ENCODE assay signal across 25 cellular contexts in the genomic region with DNA sequence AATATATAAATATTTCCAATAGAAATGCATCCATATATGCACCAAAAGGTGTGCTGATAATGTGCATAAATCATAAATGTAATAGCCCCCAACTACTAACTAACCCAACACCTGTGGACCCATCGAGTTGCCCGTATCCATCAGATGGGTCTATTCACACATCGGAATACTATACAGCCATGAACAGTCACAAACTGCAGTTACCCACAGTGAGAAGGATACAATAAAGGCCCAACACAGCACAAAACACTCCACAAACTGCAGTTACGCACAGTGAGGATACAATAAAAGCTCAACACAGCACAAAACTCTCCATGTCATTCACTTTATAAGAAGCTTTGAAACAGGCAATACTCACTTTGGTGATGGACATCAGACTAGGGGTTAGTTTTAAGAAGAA.
"Had no signal": no experiment of that assay in that cellular context is flagged by ENCODE, and none has a peak within 500 bp of the region (broad histone marks: within the 10 kb centered on the region; RNA-seq: fewer than 3 reads in every experiment).

No MANE protein-coding gene starts in this region.

- H3K4me3 ChIP-seq: colonic mucosa, coronary artery, dorsolateral prefrontal cortex, esophagus muscularis mucosa, esophagus squamous epithelium, gastrocnemius medialis, gastroesophageal sphincter, heart left ventricle, heart right ventricle, hepatocyte had no signal

- ATAC-seq: effector memory CD8-positive, alpha-beta T cell; esophagus mucosa; foreskin keratinocyte; gastrocnemius medialis; gastroesophageal sphincter; heart left ventricle; heart right ventricle had no signal

- H3K27ac ChIP-seq: colonic mucosa, coronary artery, epithelial cell of prostate, esophagus muscularis mucosa, esophagus squamous epithelium, foreskin keratinocyte, gastrocnemius medialis, gastroesophageal sphincter, heart right ventricle, hepatocyte had no signal

- H3K4me1 Mint-ChIP-seq: endodermal cell had no signal

- H3K4me3 Mint-ChIP-seq: dendritic cell treated with granulocyte-macrophage colony-stimulating factor and Interleukin-4, amounts not matched to agents 40 ng/mL and 50 ng/mL, for 4 days; effector memory CD8-positive, alpha-beta T cell; endodermal cell had no signal

- H3K9me3 ChIP-seq: colonic mucosa, esophagus muscularis mucosa, esophagus squamous epithelium, gastrocnemius medialis, gastroesophageal sphincter had no signal

- H3K36me3 ChIP-seq: colonic mucosa, esophagus muscularis mucosa, esophagus squamous epithelium, gastrocnemius medialis, gastroesophageal sphincter, heart left ventricle, heart right ventricle had no signal

- H3K9me3 Mint-ChIP-seq: endodermal cell had no signal

- DNase-seq: colonic mucosa; cortex of kidney; dermis blood vessel endothelial cell; dorsolateral prefrontal cortex; effector CD4-positive, alpha-beta T cell; effector CD8-positive, alpha-beta T cell; effector memory CD4-positive, alpha-beta T cell; effector memory CD8-positive, alpha-beta T cell; endodermal cell; erythroblast; esophagus squamous epithelium; foreskin fibroblast; foreskin keratinocyte; foreskin melanocyte; gastrocnemius medialis; glutamatergic neuron; heart left ventricle; heart right ventricle had no signal

- H3K27ac Mint-ChIP-seq: dendritic cell treated with granulocyte-macrophage colony-stimulating factor and Interleukin-4, amounts not matched to agents 40 ng/mL and 50 ng/mL, for 4 days; effector memory CD8-positive, alpha-beta T cell; endodermal cell had no signal

- H3K4me1 ChIP-seq: colonic mucosa, esophagus squamous epithelium, foreskin keratinocyte, gastroesophageal sphincter had no signal
